In the genomic region with DNA sequence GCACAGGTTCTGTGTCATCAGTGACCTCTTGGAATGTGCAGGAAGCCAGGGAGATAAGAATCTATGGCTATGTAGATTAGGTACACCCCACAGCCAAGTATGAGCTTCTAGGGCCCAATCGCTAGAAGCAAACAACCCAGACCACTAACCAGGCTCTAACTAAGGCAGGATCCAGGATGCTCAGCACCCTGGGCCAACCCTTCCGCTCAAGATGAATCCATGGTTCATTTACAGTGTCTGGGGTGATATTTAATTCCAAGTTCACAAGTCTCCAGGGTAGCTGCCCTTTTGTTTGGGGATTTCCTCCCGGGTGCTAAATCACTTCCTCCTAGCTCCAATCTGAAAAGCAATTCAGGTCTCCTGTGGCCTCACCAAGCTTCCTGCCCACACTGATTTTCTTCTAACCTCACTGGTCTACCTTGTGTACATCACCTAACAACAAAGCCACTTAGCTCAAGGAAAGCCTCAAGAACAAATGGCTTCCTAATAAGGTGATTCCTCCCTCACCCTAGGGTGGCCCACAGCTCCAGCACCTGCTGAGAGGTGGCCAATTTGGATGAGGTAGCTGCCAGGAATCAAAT, we compare ENCODE assay signal across 9 cellular contexts. TPM values are rescaled to one million over a fixed set of nuclear protein-coding genes. Genes with fewer than 3 reads are reported as not detected.
DNase-seq lines count a peak whose midpoint lies in the region; ATAC-seq and TF ChIP-seq lines count a peak whose summit lies in the region.
"Had no signal": no experiment of that assay in that cellular context is flagged by ENCODE, and none has a peak within 500 bp of the region (broad histone marks: within the 10 kb centered on the region; RNA-seq: fewer than 3 reads in every experiment).

No MANE protein-coding gene starts in this region.

- peaks cover 72% of the 10 kb centered on the region for H3K79me2 ChIP-seq in GM23248 (ENCODE audit: insufficient read depth)

- peaks cover 65% of the 10 kb centered on the region for H3K4me1 Mint-ChIP-seq in activated B cell treated with CpG ODN at 0.5 μM for 24 hours

- no peak overlapping the region for H3K9ac ChIP-seq in GM23248

- H4K20me1 ChIP-seq in GM23248 (ENCODE audit: insufficient read depth): no peaks in the 10 kb centered on the region

- no peaks in the 10 kb centered on the region for H3K9me2 ChIP-seq in GM23248 (ENCODE audit: insufficient read depth)

- H3F3A ChIP-seq in GM23248 (ENCODE audit: insufficient read depth): peaks cover 30% of the 10 kb centered on the region

- H3K36me3 Mint-ChIP-seq in activated B cell treated with CpG ODN at 0.5 μM for 24 hours (ENCODE audit: low read depth): peaks cover 6% of the 10 kb centered on the region

- H2AFZ ChIP-seq in GM23248: no peak overlapping the region

- no peaks in the 10 kb centered on the region for H3K9me3 Mint-ChIP-seq in activated B cell treated with CpG ODN at 0.5 μM for 24 hours

- ATAC-seq in HG02610 (IDR thresholded peaks at IDR 0.05; ENCODE audit: unreplicated experiment) (peak; percentile 26), activated B cell treated with CpG ODN at 0.5 μM for 24 hours (ENCODE audit: low read depth) (peak; percentile 2), GM19035 (IDR thresholded peaks at IDR 0.05; ENCODE audit: unreplicated experiment) (no peak)
- ATAC-seq: foreskin keratinocyte had no signal

- H3K27ac ChIP-seq in GM23248: no peak overlapping the region
- H3K27ac ChIP-seq: foreskin keratinocyte had no signal

- H3K4me2 ChIP-seq in GM23248 (ENCODE audit: unreplicated experiment): no peak overlapping the region

- CTCF ChIA-PET in activated B cell treated with CpG ODN at 0.5 μM for 24 hours (lab: Charles Lee): interaction anchor here (0.8 to 1.9 kb wide), 6 partner anchors 16 to 197 kb away, joined by 3 to 7 read pairs (median 4); a partner anchor contains a TSS

- H3K4me3 ChIP-seq in GM23248: no peak overlapping the region

- H3K4me3 Mint-ChIP-seq in activated B cell treated with CpG ODN at 0.5 μM for 24 hours: peak overlapping the region; percentile 91

- peaks cover 3% of the 10 kb centered on the region for H3K27me3 Mint-ChIP-seq in activated B cell treated with CpG ODN at 0.5 μM for 24 hours

- WGBS in GM23248 (ENCODE audit: low coverage in 1 of 2, low lambda C conversion rate in 2 of 2, missing lambda C conversion rate in 2 of 2), 2 experiments: 66 to 77% methylated on average over 3 of the region's 3 CpGs

- intact Hi-C loops in activated B cell treated with CpG ODN at 0.5 μM for 24 hours (cut with micrococcal nuclease): loop anchor here (5.0 kb wide), 3 partner anchors 302 to 522 kb away; a partner anchor contains a TSS

- H3K9me3 ChIP-seq in GM23248 (ENCODE audit: low read depth): no peaks in the 10 kb centered on the region

- POLR2A ChIA-PET in activated B cell treated with CpG ODN at 0.5 μM for 24 hours (lab: Charles Lee): interaction anchor here (0.6 to 8.2 kb wide), 10 partner anchors 17 to 1200 kb away, joined by 3 to 92 read pairs (median 8); a partner anchor contains a TSS

- no peak for DNase-seq in activated B cell treated with CpG ODN at 0.5 μM for 24 hours
- DNase-seq in glomerular visceral epithelial cell (ENCODE audit: extremely low spot score): peak; percentile 23
- peak; percentile 16 for DNase-seq in stimulated activated naive CD4-positive, alpha-beta T cell treated with Interleukin-2 at 50 U/mL for 16 hours (lab: John Stamatoyannopoulos, UW)
- no peak for DNase-seq in GM23248
- no peak for DNase-seq in NCI-H2107 treated with DMSO at 0.1 percent for 48 hours (lab: John Stamatoyannopoulos, UW; ENCODE audit: unreplicated experiment)

- no peak for TF ChIP-seq CTCF in activated B cell treated with CpG ODN at 0.5 μM for 24 hours (IDR thresholded peaks at IDR 0.05)

- peak overlapping the region; percentile 76 for H3K27ac Mint-ChIP-seq in activated B cell treated with CpG ODN at 0.5 μM for 24 hours

- H3K27me3 ChIP-seq in GM23248 (replicated peaks; ENCODE audit: insufficient read depth): no peaks in the 10 kb centered on the region
- H3K27me3 ChIP-seq: foreskin keratinocyte had no signal

- H3K4me1 ChIP-seq in GM23248 (ENCODE audit: insufficient read depth): peaks cover 30% of the 10 kb centered on the region

- no peaks in the 10 kb centered on the region for H3K36me3 ChIP-seq in GM23248 (ENCODE audit: low read depth)

- in situ Hi-C loops in GM23248 (cut with MboI): no loop called here

RNA-seq across cellular contexts. Expression of a gene that starts 2.4 kb away (rescaled TPM):
- 38.4 and 42.6 TPM in 2 replicates for total RNA-seq in activated B cell treated with CpG ODN at 0.5 μM for 24 hours
- 15.9 and 17.7 TPM in 2 replicates for total RNA-seq in GM23248 (2014; rRNA removed; shearing (Covaris generic))
- 18.7 and 21.0 TPM in 2 replicates for polyA plus RNA-seq in GM23248 (2016; fragmentation: Nextera tagmentation; extraction: Ambion mirVana)

RNA-seq across cellular contexts. Expression of a gene that starts 50.9 kb away (rescaled TPM):
- not detected in 2 replicates for total RNA-seq in activated B cell treated with CpG ODN at 0.5 μM for 24 hours
- total RNA-seq in GM23248 (2014; rRNA removed; shearing (Covaris generic)): not detected in 2 replicates
- not detected in 2 replicates for polyA plus RNA-seq in GM23248 (2016; fragmentation: Nextera tagmentation; extraction: Ambion mirVana)
- total RNA-seq: NCI-H460 had no signal

Comparison
In these comparisons a context has a peak if more than half of its experiments do, and no peak if none do; other contexts are left out.
1. DNase-seq: peak in glomerular visceral epithelial cell (single experiment) and stimulated activated naive CD4-positive, alpha-beta T cell treated with Interleukin-2 at 50 U/mL for 16 hours (single experiment); none in activated B cell treated with CpG ODN at 0.5 μM for 24 hours (single experiment), GM23248 (single experiment) and NCI-H2107 treated with DMSO at 0.1 percent for 48 hours (single experiment).